In the genomic region with DNA sequence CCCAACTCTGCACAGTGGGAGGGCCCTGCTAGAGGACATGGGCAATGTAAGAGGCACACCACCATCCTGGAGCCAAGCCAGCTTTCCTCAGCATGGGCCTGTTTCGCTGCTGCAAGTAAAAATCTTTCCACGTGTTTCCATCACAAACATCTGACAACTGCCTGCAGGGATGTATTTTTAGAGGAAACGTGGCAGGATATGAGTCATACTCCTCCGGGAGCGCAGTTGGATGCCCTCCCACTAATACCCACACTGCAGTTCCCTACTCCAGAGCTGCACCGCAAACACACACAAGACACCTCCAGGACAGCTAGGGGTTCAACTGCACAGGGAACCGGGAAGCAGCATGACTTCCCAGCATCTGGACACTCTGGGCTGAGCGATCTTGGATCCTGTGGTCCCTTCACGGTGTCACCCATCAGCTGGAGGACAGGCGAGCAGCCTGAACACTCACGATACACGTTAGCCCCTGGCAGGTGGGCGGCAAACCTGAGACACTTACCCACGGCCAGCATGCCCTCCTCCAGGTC, we compare ENCODE assay signal across 8 cellular contexts. TPM values are rescaled to one million over a fixed set of nuclear protein-coding genes. Genes with fewer than 3 reads are reported as not detected.
DNase-seq lines count a peak whose midpoint lies in the region; ATAC-seq and TF ChIP-seq lines count a peak whose summit lies in the region.

No MANE protein-coding gene starts in this region.

- H3K9me3 ChIP-seq in T-helper 17 cell (ENCODE audit: control insufficient read depth, low read length, poor library complexity, severe bottlenecking), result no peaks in the 10 kb centered on the region
- H3K9me3 ChIP-seq in osteoblast (ENCODE audit: low read depth, low read length), result no peaks in the 10 kb centered on the region

- peak overlapping the region; percentile 7 for H3K4me3 ChIP-seq in osteoblast (ENCODE audit: insufficient read depth, low read length)

- peaks cover 94% of the 10 kb centered on the region for H3K36me3 Mint-ChIP-seq in stimulated activated naive CD8-positive, alpha-beta T cell treated with anti-CD3 and anti-CD28 coated beads, Interleukin-15, Interleukin-2, amounts not matched to agents 100 ng/mL and 50 ng/mL, for 24 hours (ENCODE audit: low read depth)
- H3K36me3 Mint-ChIP-seq in T-helper 17 cell (ENCODE audit: low read depth), result peaks cover 18% of the 10 kb centered on the region

- peak overlapping the region; percentile 46 for H3K4me2 ChIP-seq in osteoblast (ENCODE audit: insufficient read depth, low read length)

- H3K4me1 Mint-ChIP-seq in stimulated activated naive CD8-positive, alpha-beta T cell treated with anti-CD3 and anti-CD28 coated beads, Interleukin-15, Interleukin-2, amounts not matched to agents 100 ng/mL and 50 ng/mL, for 24 hours (ENCODE audit: low read depth), result peaks cover 21% of the 10 kb centered on the region
- H3K4me1 Mint-ChIP-seq in T-helper 17 cell, result peaks cover 20% of the 10 kb centered on the region

- H3K27ac ChIP-seq in osteoblast (ENCODE audit: low read depth, low read length), result peak overlapping the region; percentile 97

- H3K27me3 Mint-ChIP-seq in stimulated activated naive CD8-positive, alpha-beta T cell treated with anti-CD3 and anti-CD28 coated beads, Interleukin-15, Interleukin-2, amounts not matched to agents 100 ng/mL and 50 ng/mL, for 24 hours, result no peaks in the 10 kb centered on the region
- H3K27me3 Mint-ChIP-seq in T-helper 17 cell, result no peaks in the 10 kb centered on the region

- peaks cover 52% of the 10 kb centered on the region for H3K4me1 ChIP-seq in osteoblast (ENCODE audit: insufficient read depth, low read length)

- peaks cover 13% of the 10 kb centered on the region for H4K20me1 ChIP-seq in osteoblast (ENCODE audit: insufficient read depth, low read length)

- no peak for ATAC-seq in stimulated activated naive CD8-positive, alpha-beta T cell treated with anti-CD3 and anti-CD28 coated beads, Interleukin-15, Interleukin-2, amounts not matched to agents 100 U/mL and 50 U/mL, for 24 hours
- ATAC-seq in T-helper 17 cell (no peak), HG03159 (IDR thresholded peaks at IDR 0.05; ENCODE audit: unreplicated experiment) (no peak), GM18498 (IDR thresholded peaks at IDR 0.05; ENCODE audit: unreplicated experiment) (no peak)

- H3K27me3 ChIP-seq in osteoblast (ENCODE audit: insufficient read depth, low read length), result no peaks in the 10 kb centered on the region

- peaks cover 11% of the 10 kb centered on the region for H3K79me2 ChIP-seq in osteoblast (ENCODE audit: insufficient read depth, low read length)

- H3K36me3 ChIP-seq in osteoblast (ENCODE audit: insufficient read depth, low read length), result peaks cover 53% of the 10 kb centered on the region

- TF ChIP-seq CTCF in osteoblast (IDR thresholded peaks at IDR 0.05; ENCODE audit: extremely low read depth, low read depth, low read length), result no peak

- DNase-seq in stimulated activated naive CD8-positive, alpha-beta T cell treated with anti-CD3 and anti-CD28 coated beads, Interleukin-15, Interleukin-2, amounts not matched to agents 100 U/mL and 50 U/mL, for 24 hours, result no peak
- no peak for DNase-seq in T-helper 17 cell
- DNase-seq in fibroblast of peridontal ligament (ENCODE audit: extremely low read depth), result peak; percentile 99
- DNase-seq in osteoblast (ENCODE audit: insufficient read length, low spot score, missing footprints), result peak; percentile 92
- no peak for DNase-seq in activated T-cell treated with anti-CD3 and anti-CD28 coated beads for 4 hours

- no peak overlapping the region for H2AFZ ChIP-seq in osteoblast (ENCODE audit: low read length)

- no peak overlapping the region for H3K4me3 Mint-ChIP-seq in stimulated activated naive CD8-positive, alpha-beta T cell treated with anti-CD3 and anti-CD28 coated beads, Interleukin-15, Interleukin-2, amounts not matched to agents 100 ng/mL and 50 ng/mL, for 24 hours
- H3K4me3 Mint-ChIP-seq in T-helper 17 cell, result no peak overlapping the region

- H3K27ac Mint-ChIP-seq in stimulated activated naive CD8-positive, alpha-beta T cell treated with anti-CD3 and anti-CD28 coated beads, Interleukin-15, Interleukin-2, amounts not matched to agents 100 ng/mL and 50 ng/mL, for 24 hours, result peak overlapping the region; percentile 37
- H3K27ac Mint-ChIP-seq in T-helper 17 cell, result peak overlapping the region; percentile 39

- H3K9me3 Mint-ChIP-seq in stimulated activated naive CD8-positive, alpha-beta T cell treated with anti-CD3 and anti-CD28 coated beads, Interleukin-15, Interleukin-2, amounts not matched to agents 100 ng/mL and 50 ng/mL, for 24 hours, result no peaks in the 10 kb centered on the region

RNA-seq across cellular contexts. Expression of a gene that starts 26.1 kb away (rescaled TPM):
- total RNA-seq in T-helper 17 cell (not detected), osteoblast (17.1 and 19.2 TPM in 2 replicates)

RNA-seq across cellular contexts. Expression of a gene that starts 46.7 kb away (rescaled TPM):
- total RNA-seq in T-helper 17 cell (100 to 1,000 TPM; 199 to 209 TPM), osteoblast (112 and 113 TPM in 2 replicates)

Comparison
In these comparisons a context has a peak if more than half of its experiments do, and no peak if none do; other contexts are left out.
1. DNase-seq: peak in fibroblast of peridontal ligament (single experiment) and osteoblast (single experiment); none in stimulated activated naive CD8-positive, alpha-beta T cell treated with anti-CD3 and anti-CD28 coated beads, Interleukin-15, Interleukin-2, amounts not matched to agents 100 U/mL and 50 U/mL, for 24 hours (single experiment), T-helper 17 cell (0 of 3) and activated T-cell treated with anti-CD3 and anti-CD28 coated beads for 4 hours (single experiment).
2. RNA of a gene that starts 26.1 kb away (total RNA-seq): 17.1 to 19.2 TPM in osteoblast; not detected in T-helper 17 cell; every median in the first group is over 10 times any median in the second.